In the genomic region with DNA sequence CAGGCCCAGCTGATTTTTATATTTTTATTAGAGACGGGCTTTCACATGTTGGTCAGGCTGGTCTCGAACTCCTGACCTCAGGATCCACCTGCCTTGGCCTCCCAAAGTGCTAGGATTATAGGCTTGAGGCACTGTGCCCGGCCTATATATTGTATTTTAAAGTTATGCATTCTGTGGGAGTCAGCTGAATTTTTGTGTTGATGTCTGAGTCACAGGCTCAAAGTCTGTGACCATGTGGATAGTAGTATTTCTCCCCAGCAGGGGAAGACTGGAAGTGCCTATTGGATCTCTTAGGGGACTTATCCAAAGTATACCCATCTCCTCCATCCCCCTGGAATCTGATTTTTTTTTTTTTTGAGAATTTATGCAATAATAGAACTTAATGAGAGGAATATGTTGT, we compare ENCODE assay signal across 16 cellular contexts. TPM values are rescaled to one million over a fixed set of nuclear protein-coding genes. Genes with fewer than 3 reads are reported as not detected.
A peak's percentile ranks its signal among the peaks of the same experiment; 100 is the strongest.
DNase-seq lines count a peak whose midpoint lies in the region; TF ChIP-seq lines count a peak whose summit lies in the region.
"Had no signal": no experiment of that assay in that cellular context is flagged by ENCODE, and none has a peak within 500 bp of the region (broad histone marks: within the 10 kb centered on the region; RNA-seq: fewer than 3 reads in every experiment).

No MANE protein-coding gene starts in this region.

- H3K4me2 ChIP-seq in GM23248 (ENCODE audit: unreplicated experiment): no peak overlapping the region

- H2AFZ ChIP-seq in GM23248: no peak overlapping the region

- H3F3A ChIP-seq in GM23248 (ENCODE audit: insufficient read depth): no peaks in the 10 kb centered on the region

- CTCF ChIA-PET in AG04450 (lab: Charles Lee): interaction anchor here (0.7 to 1.1 kb wide), 3 partner anchors 206 to 530 kb away, joined by 3 to 5 read pairs (median 3); no protein-coding TSS in a partner anchor

- no peak overlapping the region for H3K27ac ChIP-seq in AG04450 (ENCODE audit: low read depth, low read length)
- H3K27ac ChIP-seq in GM23248: no peak overlapping the region
- H3K27ac ChIP-seq: 22Rv1, C4-2B, SJCRH30 had no signal

- in situ Hi-C loops in GM23248 (cut with MboI): no loop called here

- H3K4me3 ChIP-seq in AG04450 (ENCODE audit: low read depth, low read length): no peak overlapping the region
- no peak overlapping the region for H3K4me3 ChIP-seq in GM23248
- no peak overlapping the region for H3K4me3 ChIP-seq in adipocyte (ENCODE audit: low read length)
- H3K4me3 ChIP-seq: SJCRH30 had no signal

- no peaks in the 10 kb centered on the region for H3K9me2 ChIP-seq in GM23248 (ENCODE audit: insufficient read depth)

- H3K4me1 ChIP-seq in GM23248 (ENCODE audit: insufficient read depth): no peaks in the 10 kb centered on the region
- H3K4me1 ChIP-seq in adipocyte (ENCODE audit: control insufficient read depth, insufficient read depth, low read length): peaks cover 23% of the 10 kb centered on the region
- H3K4me1 ChIP-seq: SJCRH30 had no signal

- H3K9ac ChIP-seq in GM23248 (no peak overlapping the region), adipocyte (ENCODE audit: low read length) (no peak overlapping the region)

- POLR2A ChIA-PET in AG04450 (lab: Yijun Ruan, JAX): interaction anchor here (0.6 kb wide), 1 partner anchor 306 kb away, joined by 3 read pairs; a partner anchor contains a TSS

- peaks cover 37% of the 10 kb centered on the region; the same call in 1 of the 2 replicates for H3K36me3 ChIP-seq in GM23248 (ENCODE audit: low read depth)
- peaks cover 51% of the 10 kb centered on the region for H3K36me3 ChIP-seq in adipocyte (ENCODE audit: control insufficient read depth, insufficient read depth, low read length, severe bottlenecking)

- no peaks in the 10 kb centered on the region for H4K20me1 ChIP-seq in GM23248 (ENCODE audit: insufficient read depth)

- no peak for DNase-seq in AG04450 (ENCODE audit: low read depth, low spot score)
- peak; percentile 59 for DNase-seq in GM23248
- peak; percentile 39 for DNase-seq in adipocyte (ENCODE audit: low read depth)
- DNase-seq in fibroblast of peridontal ligament (ENCODE audit: extremely low read depth): peak; percentile 25
- no peak for DNase-seq in SKM-1 treated with dmso at 0.1 percent for 144 hours (lab: John Stamatoyannopoulos, UW; ENCODE audit: unreplicated experiment)
- DNase-seq in central memory CD4-positive, alpha-beta T cell: no peak
- DNase-seq in NCI-H82 (lab: John Stamatoyannopoulos, UW): no peak
- DNase-seq in foreskin melanocyte: no peak
- DNase-seq: NCI-H1105 treated with DMSO at 0.1 percent for 48 hours, NCI-H187, NCI-H345, NCI-H526, PC-3, SJCRH30 had no signal

- no peaks in the 10 kb centered on the region for H3K79me2 ChIP-seq in GM23248 (ENCODE audit: insufficient read depth)

- TF ChIP-seq CTCF in AG04450 (IDR thresholded peaks at IDR 0.05; ENCODE audit: low read depth, low read length): peak; percentile 23

- H3K9me3 ChIP-seq in AG04450 (ENCODE audit: control insufficient read depth, insufficient read depth, low read length): no peaks in the 10 kb centered on the region
- H3K9me3 ChIP-seq in GM23248 (ENCODE audit: low read depth): no peaks in the 10 kb centered on the region
- no peaks in the 10 kb centered on the region for H3K9me3 ChIP-seq in adipocyte (ENCODE audit: control insufficient read depth, low read length)
- H3K9me3 ChIP-seq: SJCRH30 had no signal

- H3K27me3 ChIP-seq in AG04450 (ENCODE audit: control insufficient read depth, insufficient read depth, low read length) (no peaks in the 10 kb centered on the region), GM23248 (replicated peaks; ENCODE audit: insufficient read depth) (no peaks in the 10 kb centered on the region), adipocyte (replicated peaks; ENCODE audit: control insufficient read depth, insufficient read depth, low read length) (no peaks in the 10 kb centered on the region)
- H3K27me3 ChIP-seq: SJCRH30 had no signal

- 78 to 85% methylated on average over 3 of the region's 3 CpGs for WGBS in GM23248 (ENCODE audit: low coverage in 1 of 2, low lambda C conversion rate in 2 of 2, missing lambda C conversion rate in 2 of 2), 2 experiments

RNA-seq across cellular contexts. Expression of a gene that starts 43.8 kb away (rescaled TPM):
- polyA plus RNA-seq in AG04450 (2011; rRNA removed) (60.5 and 63.1 TPM in 2 replicates), GM23248 (2016; fragmentation: Nextera tagmentation; extraction: Ambion mirVana) (30.6 and 33.1 TPM in 2 replicates)
- 72.8 and 75.4 TPM in 2 replicates for polyA minus RNA-seq in AG04450 (2011; rRNA and poly(A)+ RNA removed)
- total RNA-seq in GM23248 (2014; rRNA removed; shearing (Covaris generic)): 21.1 and 24.0 TPM in 2 replicates

Comparison
In these comparisons a context has a peak if more than half of its experiments do, and no peak if none do; other contexts are left out.
1. DNase-seq: peak in GM23248 (single experiment), adipocyte (single experiment) and fibroblast of peridontal ligament (single experiment); none in AG04450 (single experiment), SKM-1 treated with dmso at 0.1 percent for 144 hours (single experiment), central memory CD4-positive, alpha-beta T cell (single experiment), NCI-H82 (single experiment) and foreskin melanocyte (single experiment).